29 cellular contexts compared by ENCODE assay signal in genomic region chr10:60171436-60172013, GRCh38.
DNase-seq lines count a peak whose midpoint lies in the region; ATAC-seq, FAIRE-seq and TF ChIP-seq lines count a peak whose summit lies in the region.
"Had no signal": no experiment of that assay in that cellular context is flagged by ENCODE, and none has a peak within 500 bp of the region (broad histone marks: within the 10 kb centered on the region; RNA-seq: fewer than 3 reads in every experiment).

No MANE protein-coding gene starts in this region.

- H3K36me3 ChIP-seq in PC-9 (ENCODE audit: low read depth) (no peaks in the 10 kb centered on the region), trophoblast cell (ENCODE audit: control insufficient read depth in 1 of 2, insufficient read depth in 2 of 2, low read length in 2 of 2) (no peaks in the 10 kb centered on the region), sigmoid colon (no peaks in the 10 kb centered on the region)
- H3K36me3 ChIP-seq: adrenal gland, upper lobe of right lung had no signal

- TF ChIP-seq EP300 in sigmoid colon (IDR thresholded peaks at IDR 0.05), result no peak

- no peaks in the 10 kb centered on the region for H4K20me1 ChIP-seq in PC-9 (ENCODE audit: insufficient read depth)

- no peak overlapping the region for H2AK5ac ChIP-seq in trophoblast cell (ENCODE audit: low read length)

- CTCF ChIA-PET in PC-9 (lab: Charles Lee), result no interaction called here

- H3K27me3 ChIP-seq in PC-9 (ENCODE audit: insufficient read depth, low read depth) (no peaks in the 10 kb centered on the region), trophoblast cell (ENCODE audit: insufficient read depth, low read length) (no peaks in the 10 kb centered on the region), sigmoid colon (no peaks in the 10 kb centered on the region)
- H3K27me3 ChIP-seq: adrenal gland, body of pancreas, upper lobe of right lung had no signal

- peak overlapping the region; percentile 45 for H3K4me2 ChIP-seq in PC-9
- H3K4me2 ChIP-seq in trophoblast cell (ENCODE audit: low read length), result no peak overlapping the region

- H2BK5ac ChIP-seq in trophoblast cell (ENCODE audit: low read depth, low read length, poor library complexity), result no peak overlapping the region

- H3F3A ChIP-seq in PC-9 (ENCODE audit: insufficient read depth, low read depth), result peaks cover 29% of the 10 kb centered on the region

- no peak overlapping the region for H3K18ac ChIP-seq in trophoblast cell (ENCODE audit: low read length)

- no peak for DNase-seq in H54 (ENCODE audit: insufficient read length, low spot score)
- DNase-seq in PC-9, result peak in 1 of 2 experiments; percentile 91
- peak; percentile 37 for DNase-seq in fibroblast of the aortic adventitia (ENCODE audit: low read depth)
- DNase-seq in trophoblast cell, result peak; percentile 38 to 85
- DNase-seq in NCI-H1105 (lab: John Stamatoyannopoulos, UW), result no peak
- DNase-seq in sigmoid colon, result no peak
- DNase-seq in RCC 7860 (ENCODE audit: low spot score), result no peak
- DNase-seq: activated CD4-positive, alpha-beta T cell treated with anti-CD3 and anti-CD28 coated beads for 1 hour; activated CD8-positive, alpha-beta memory T cell treated with anti-CD3 and anti-CD28 coated beads, Interleukin-2, amount 50 U/mL, for 48 hours; activated CD8-positive, alpha-beta T cell treated with anti-CD3 and anti-CD28 coated beads for 36 hours; activated naive CD4-positive, alpha-beta T cell treated with Interleukin-2 at 50 U/mL for 16 hours; adrenal gland; body of pancreas; C1 segment of cervical spinal cord; cerebellar nuclear complex; glutamatergic neuron; HCEC 1CT; midbrain; naive thymus-derived CD8-positive, alpha-beta T cell; NCI-H2171 treated with DMSO at 0.1 percent for 48 hours; NCI-H524 treated with DMSO at 0.1 percent for 48 hours; psoas muscle; SHP77; T-helper 17 cell; upper lobe of right lung had no signal

- no CpG with 5 or more reads among the region's 2 CpGs for WGBS in trophoblast cell (ENCODE audit: extremely low coverage, insufficient coverage, insufficient read length)
- WGBS in sigmoid colon, 2 donors, result 96% methylated on average over 2 of the region's 2 CpGs

- H2AFZ ChIP-seq in PC-9, result no peak overlapping the region
- no peak overlapping the region for H2AFZ ChIP-seq in trophoblast cell (ENCODE audit: insufficient read depth, low read length, poor library complexity)

- intact Hi-C loops in PC-9 (cut with micrococcal nuclease; ENCODE audit: unreplicated experiment) (no loop called here), sigmoid colon (cut with DNase I) (no loop called here)

- no peak for ATAC-seq in HG02642 (IDR thresholded peaks at IDR 0.05; ENCODE audit: poor library complexity, unreplicated experiment)
- ATAC-seq: activated CD8-positive, alpha-beta T cell treated with anti-CD3 and anti-CD28 coated beads for 36 hours; body of pancreas; naive thymus-derived CD8-positive, alpha-beta T cell; stimulated activated effector memory CD8-positive, alpha-beta T cell treated with anti-CD3 and anti-CD28 coated beads, Interleukin-12 subunit alpha, Interleukin-12 subunit beta, amount 100 ng/mL, for 72 hours; T-helper 17 cell; upper lobe of right lung had no signal

- H3K14ac ChIP-seq in trophoblast cell (ENCODE audit: low read length), result no peak overlapping the region

- POLR2A ChIA-PET in PC-9 (lab: Charles Lee; ENCODE audit: unreplicated experiment), result interaction anchor here (0.5 kb wide), 1 partner anchor 272 kb away, joined by 3 read pairs; no protein-coding TSS in a partner anchor

- H3K9me3 ChIP-seq in PC-9 (ENCODE audit: insufficient read depth, low read depth), result no peaks in the 10 kb centered on the region
- H3K9me3 ChIP-seq in trophoblast cell (ENCODE audit: insufficient read depth, low read depth, low read length), result no peaks in the 10 kb centered on the region
- no peaks in the 10 kb centered on the region for H3K9me3 ChIP-seq in sigmoid colon
- H3K9me3 ChIP-seq: adrenal gland, body of pancreas, Caco-2, psoas muscle, upper lobe of right lung had no signal

- TF ChIP-seq CTCF in PC-9 (conservative IDR thresholded peaks at IDR 0.05) (no peak), fibroblast of the aortic adventitia (IDR thresholded peaks at IDR 0.05; ENCODE audit: insufficient read depth, low read length) (no peak), sigmoid colon (IDR thresholded peaks at IDR 0.05) (no peak)

- H3K27ac ChIP-seq in PC-9 (peak overlapping the region; percentile 66), trophoblast cell (ENCODE audit: low read depth, low read length) (peak overlapping the region; percentile 22), sigmoid colon (no peak overlapping the region)
- H3K27ac ChIP-seq: adrenal gland, body of pancreas, psoas muscle, upper lobe of right lung had no signal

- H3K4me1 ChIP-seq in PC-9 (replicated peaks; ENCODE audit: insufficient read depth), result peaks cover 49% of the 10 kb centered on the region
- H3K4me1 ChIP-seq in trophoblast cell (ENCODE audit: control insufficient read depth in 1 of 2, insufficient read depth in 2 of 2, low read length in 2 of 2), result peaks cover 2 to 9% of the 10 kb centered on the region in 2 experiments
- H3K4me1 ChIP-seq in sigmoid colon, result peaks cover 0 to 9% (median 0%) of the 10 kb centered on the region in 4 donors
- H3K4me1 ChIP-seq: adrenal gland, body of pancreas, upper lobe of right lung had no signal

- H2BK120ac ChIP-seq in trophoblast cell (ENCODE audit: insufficient read depth, low read length, poor library complexity), result no peak overlapping the region

- no peak overlapping the region for H2BK12ac ChIP-seq in trophoblast cell (ENCODE audit: low read length)

- H3K79me1 ChIP-seq in trophoblast cell (ENCODE audit: low read length), result peaks cover 4% of the 10 kb centered on the region

- peaks cover 6% of the 10 kb centered on the region; the same call in 1 of the 2 replicates for H3K9me2 ChIP-seq in PC-9 (ENCODE audit: insufficient read depth)

- H3K4me3 ChIP-seq in PC-9 (no peak overlapping the region), fibroblast of the aortic adventitia (ENCODE audit: low read depth, low read length) (no peak overlapping the region), trophoblast cell (ENCODE audit: low read depth, low read length) (no peak overlapping the region), sigmoid colon (no peak overlapping the region)
- H3K4me3 ChIP-seq: adrenal gland, body of pancreas, psoas muscle, upper lobe of right lung had no signal

- H3K23ac ChIP-seq in trophoblast cell (ENCODE audit: low read length), result no peak overlapping the region

- no peak overlapping the region for H4K12ac ChIP-seq in trophoblast cell (ENCODE audit: low read depth, low read length)

- H3K79me2 ChIP-seq in PC-9 (ENCODE audit: low read depth) (no peaks in the 10 kb centered on the region), trophoblast cell (ENCODE audit: control insufficient read depth, insufficient read depth, low read length, poor library complexity) (no peaks in the 10 kb centered on the region)

- FAIRE-seq in H54 (lab: Jason Lieb, UNC) (peak; percentile 33), RCC 7860 (lab: Jason Lieb, UNC) (no peak)
- FAIRE-seq: TTC549 had no signal

- H4K8ac ChIP-seq in trophoblast cell (ENCODE audit: low read depth, low read length), result no peak overlapping the region

- no peak overlapping the region for H4K91ac ChIP-seq in trophoblast cell (ENCODE audit: low read depth, low read length)

- BruUV-seq in PC-9 (replicated peaks; lab: Mats Ljungman, UMichigan), result no TSS peak

- no peak overlapping the region for H3K9ac ChIP-seq in trophoblast cell (ENCODE audit: low read length)

- TF ChIP-seq POLR2A in H54 (IDR thresholded peaks at IDR 0.05; ENCODE audit: low read depth, low read length) (no peak), sigmoid colon (IDR thresholded peaks at IDR 0.05) (no peak)

- no peak overlapping the region for H3K4ac ChIP-seq in trophoblast cell (ENCODE audit: low read depth, low read length)

Comparison
In these comparisons a context has a peak if more than half of its experiments do, and no peak if none do; other contexts are left out.
1. DNase-seq: peak in fibroblast of the aortic adventitia (single experiment) and trophoblast cell (2 of 2); none in H54 (single experiment), NCI-H1105 (single experiment), sigmoid colon (single experiment) and RCC 7860 (single experiment).
2. H3K27ac ChIP-seq: peak in PC-9 (single experiment) and trophoblast cell (single experiment); none in sigmoid colon (0 of 4).